ENCODE assay signal across 19 cellular contexts in the genomic region with DNA sequence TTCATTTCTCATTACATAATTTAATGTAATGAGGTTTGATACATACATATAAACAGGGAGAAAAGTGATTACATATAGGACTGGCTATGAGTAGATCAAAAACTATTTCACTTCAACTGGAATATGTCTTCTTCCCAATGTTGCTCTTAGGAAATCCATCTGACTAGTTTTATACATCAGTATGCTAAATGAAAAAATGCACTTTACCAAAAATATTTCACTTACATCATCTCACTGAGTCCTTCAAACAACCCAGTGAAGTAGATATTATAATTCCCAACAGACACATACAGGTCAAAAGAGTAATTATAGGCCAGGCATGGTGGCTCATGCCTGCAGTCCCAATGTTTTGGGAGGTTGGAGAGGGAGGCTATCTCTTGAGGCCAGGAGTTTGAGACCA.
"Had no signal": no experiment of that assay in that cellular context is flagged by ENCODE, and none has a peak within 500 bp of the region (broad histone marks: within the 10 kb centered on the region; RNA-seq: fewer than 3 reads in every experiment).

No MANE protein-coding gene starts in this region.

- H3K4me1 Mint-ChIP-seq: natural killer cell; stimulated activated naive B cell treated with anti-CD40 and anti-IgM and Interleukin-4, amounts not matched to agents 10 μg/mL and 1 μg/mL and 100 μg/mL, for 72 hours had no signal

- ATAC-seq: activated CD4-positive, CD25-positive, alpha-beta regulatory T cell treated with anti-CD3 and anti-CD28 coated beads, Interleukin-2, amount 50 U/mL, for 24 hours; activated naive CD4-positive, alpha-beta T cell treated with anti-CD3 and anti-CD28 coated beads, Interleukin-2, amount 50 U/mL, for 72 hours; foreskin keratinocyte; left colon; mucosa of descending colon; natural killer cell; right lobe of liver; stimulated activated naive B cell treated with anti-CD40 and anti-IgM and Interleukin-4, amounts not matched to agents 10 μg/mL and 1 μg/mL and 100 μg/mL, for 72 hours had no signal

- H3K4me3 Mint-ChIP-seq: activated T-cell treated with anti-CD3 and anti-CD28 coated beads, Interleukin-2, amount 50 U/mL, for 24 hours; natural killer cell; stimulated activated naive B cell treated with anti-CD40 and anti-IgM and Interleukin-4, amounts not matched to agents 10 μg/mL and 1 μg/mL and 100 μg/mL, for 72 hours had no signal

- H3K9me3 Mint-ChIP-seq: activated naive CD4-positive, alpha-beta T cell treated with anti-CD3 and anti-CD28 coated beads, Interleukin-2, amount 50 U/mL, for 72 hours had no signal

- DNase-seq: activated effector memory CD4-positive, alpha-beta T cell treated with anti-CD3 and anti-CD28 coated beads, Interleukin-2, amount 50 U/mL, for 16 hours; activated T-cell treated with anti-CD3 and anti-CD28 coated beads, Interleukin-2, amount 50 U/mL, for 24 hours; anterior cingulate cortex; effector CD8-positive, alpha-beta T cell; foreskin keratinocyte; left colon; mammary epithelial cell; mucosa of descending colon; natural killer cell; nucleus accumbens; right lobe of liver; spleen; stimulated activated CD4-positive, alpha-beta T cell treated with anti-CD3 and anti-CD28 coated beads, Interleukin-1b, Interleukin-23, amount 100 ng/mL, for 48 hours; stimulated activated naive B cell treated with anti-CD40 and anti-IgM and Interleukin-4, amounts not matched to agents 10 μg/mL and 1 μg/mL and 100 μg/mL, for 72 hours; trophoblast cell had no signal

- H3K27ac Mint-ChIP-seq: activated naive CD4-positive, alpha-beta T cell treated with anti-CD3 and anti-CD28 coated beads, Interleukin-2, amount 50 U/mL, for 72 hours; activated T-cell treated with anti-CD3 and anti-CD28 coated beads, Interleukin-2, amount 50 U/mL, for 24 hours; natural killer cell; stimulated activated naive B cell treated with anti-CD40 and anti-IgM and Interleukin-4, amounts not matched to agents 10 μg/mL and 1 μg/mL and 100 μg/mL, for 72 hours had no signal

- H3K36me3 Mint-ChIP-seq: activated naive CD4-positive, alpha-beta T cell treated with anti-CD3 and anti-CD28 coated beads, Interleukin-2, amount 50 U/mL, for 72 hours; natural killer cell; stimulated activated naive B cell treated with anti-CD40 and anti-IgM and Interleukin-4, amounts not matched to agents 10 μg/mL and 1 μg/mL and 100 μg/mL, for 72 hours had no signal

- H3K4me3 ChIP-seq: coronary artery, mucosa of descending colon, prostate gland, right lobe of liver, spleen had no signal
